6 cellular contexts compared by ENCODE assay signal in genomic region chr20:41833739-41834138, GRCh38.
"Had no signal": no experiment of that assay in that cellular context is flagged by ENCODE, and none has a peak within 500 bp of the region (broad histone marks: within the 10 kb centered on the region; RNA-seq: fewer than 3 reads in every experiment).

No MANE protein-coding gene starts in this region.

- H3K27ac ChIP-seq: HL-60, KMS-11 had no signal

- H3K4me2 ChIP-seq: KMS-11 had no signal

- DNase-seq: IMR-90, KBM-7, KG1 had no signal

- ATAC-seq: HepG2 had no signal

- FAIRE-seq: HepG2 had no signal

- H3K9ac ChIP-seq: KMS-11 had no signal
